ENCODE assay signal across 8 cellular contexts in genomic region chr15:49620658-49621326, GRCh38. TPM values are rescaled to one million over a fixed set of nuclear protein-coding genes. Genes with fewer than 3 reads are reported as not detected.
DNase-seq lines count a peak whose midpoint lies in the region; ATAC-seq and TF ChIP-seq lines count a peak whose summit lies in the region.

Gene DTWD1, plus strand, starts transcription at chr15:49621048. Its CDS starts 4,120 bp downstream, at chr15:49625168.
Gene FAM227B, minus strand, starts transcription at chr15:49620818. Its CDS starts 5,647 bp downstream, at chr15:49615171.

- H3K27me3 Mint-ChIP-seq in activated B cell treated with CpG ODN at 0.5 μM for 24 hours, result no peaks in the 10 kb centered on the region

- CTCF ChIA-PET in activated B cell treated with CpG ODN at 0.5 μM for 24 hours (lab: Charles Lee), result interaction anchor here (0.6 kb wide), 1 partner anchor 1288 kb away, joined by 3 read pairs; no protein-coding TSS in a partner anchor

- POLR2A ChIA-PET in activated B cell treated with CpG ODN at 0.5 μM for 24 hours (lab: Charles Lee), result interaction anchor here (0.5 to 1.5 kb wide), 9 partner anchors 451 to 1305 kb away, joined by 3 to 16 read pairs (median 4); partner anchors contain the start of genes CEP152, COPS2, EID1 and GALK2

- TF ChIP-seq CTCF in AG09309 (IDR thresholded peaks at IDR 0.05; ENCODE audit: control insufficient read depth, insufficient read depth, low read depth, low read length, missing control alignments), result no peak
- TF ChIP-seq CTCF in activated B cell treated with CpG ODN at 0.5 μM for 24 hours (IDR thresholded peaks at IDR 0.05), result no peak

- DNase-seq in AG09309 (ENCODE audit: low read depth), result peak; percentile 94
- peak; percentile 99 for DNase-seq in NCI-H226
- DNase-seq in activated B cell treated with CpG ODN at 0.5 μM for 24 hours, result peak; percentile 90
- DNase-seq in central memory CD4-positive, alpha-beta T cell, result peak; percentile 92
- peak; percentile 100 for DNase-seq in iris pigment epithelial cell (ENCODE audit: low read depth)
- peak; percentile 86 to 89 for DNase-seq in stimulated activated CD4-positive, alpha-beta T cell treated with anti-CD3 and anti-CD28 coated beads, Interleukin-12 subunit alpha, Interleukin-12 subunit beta, amount 100 ng/mL, for 24 hours (ENCODE audit: low read depth in 2 of 2)

- ATAC-seq in GM19023 (IDR thresholded peaks at IDR 0.05; ENCODE audit: unreplicated experiment) (peak; percentile 98), HG03196 (IDR thresholded peaks at IDR 0.05; ENCODE audit: unreplicated experiment) (peak; percentile 98), activated B cell treated with CpG ODN at 0.5 μM for 24 hours (ENCODE audit: low read depth) (peak; percentile 96)

- peak within 1 kb of the TSS; percentile 85 for H3K4me3 ChIP-seq in AG09309 (ENCODE audit: control insufficient read depth, low read depth, low read length)

- peaks cover 8% of the 10 kb centered on the region for H3K9me3 Mint-ChIP-seq in activated B cell treated with CpG ODN at 0.5 μM for 24 hours

- peak within 1 kb of the TSS; percentile 96 for H3K4me3 Mint-ChIP-seq in activated B cell treated with CpG ODN at 0.5 μM for 24 hours

- intact Hi-C loops in activated B cell treated with CpG ODN at 0.5 μM for 24 hours (cut with micrococcal nuclease), result loop anchor here (1.0 to 10.0 kb wide), 11 partner anchors 465 to 1446 kb away; partner anchors contain the start of genes AP4E1, CEP152, COPS2 and DUT

- peaks cover 31% of the 10 kb centered on the region for H3K4me1 Mint-ChIP-seq in activated B cell treated with CpG ODN at 0.5 μM for 24 hours

- peak within 1 kb of the TSS; percentile 96 for H3K27ac Mint-ChIP-seq in activated B cell treated with CpG ODN at 0.5 μM for 24 hours

- H3K36me3 Mint-ChIP-seq in activated B cell treated with CpG ODN at 0.5 μM for 24 hours (ENCODE audit: low read depth), result peaks cover 22% of the 10 kb centered on the region

RNA-seq across cellular contexts. Expression of gene DTWD1, which starts in this region (rescaled TPM):
- 20.5 and 21.4 TPM in 2 replicates for total RNA-seq in activated B cell treated with CpG ODN at 0.5 μM for 24 hours

RNA-seq across cellular contexts. Expression of gene FAM227B, which starts in this region (rescaled TPM):
- total RNA-seq in activated B cell treated with CpG ODN at 0.5 μM for 24 hours, result 4.3 and 4.5 TPM in 2 replicates

Comparison
In these comparisons a context has a peak if more than half of its experiments do, and no peak if none do; other contexts are left out.
1. Peak in every context shown above with its lines: DNase-seq, ATAC-seq and H3K4me3 ChIP-seq.